ENCODE assay signal across 16 cellular contexts in genomic region chr17:40529991-40530390, GRCh38. TPM values are rescaled to one million over a fixed set of nuclear protein-coding genes. Genes with fewer than 3 reads are reported as not detected.
A peak's percentile ranks its signal among the peaks of the same experiment; 100 is the strongest.
DNase-seq lines count a peak whose midpoint lies in the region; ATAC-seq, FAIRE-seq and TF ChIP-seq lines count a peak whose summit lies in the region.
"Had no signal": no experiment of that assay in that cellular context is flagged by ENCODE, and none has a peak within 500 bp of the region (broad histone marks: within the 10 kb centered on the region; RNA-seq: fewer than 3 reads in every experiment).

No MANE protein-coding gene starts in this region.

- no peak for DNase-seq in activated naive CD4-positive, alpha-beta T cell treated with anti-CD3 and anti-CD28 coated beads, Interleukin-2, amount 50 U/mL, for 72 hours (ENCODE audit: low spot score in 2 of 2)
- DNase-seq in activated naive CD4-positive, alpha-beta T cell treated with Interleukin-2 at 50 U/mL for 16 hours, result no peak
- DNase-seq in activated CD4-positive, alpha-beta memory T cell treated with anti-CD3 and anti-CD28 coated beads, Interleukin-2, amount 10 ng/mL, durations not matched to agents 7 days and 5 days, result no peak
- DNase-seq in endodermal cell, result peak; percentile 15
- DNase-seq in thyroid gland, result no peak
- DNase-seq in D721Med (ENCODE audit: insufficient read length, low spot score), result no peak
- DNase-seq: colonic mucosa, NCI-H187, NCI-H446 treated with DMSO at 0.1 percent for 48 hours, T1000 had no signal

- H3K9me3 ChIP-seq in endodermal cell (ENCODE audit: control insufficient read depth, low read length) (peaks cover 8% of the 10 kb centered on the region), thyroid gland (no peaks in the 10 kb centered on the region)
- H3K9me3 ChIP-seq: colonic mucosa had no signal

- H3K27ac ChIP-seq in endodermal cell (ENCODE audit: low read depth, low read length) (no peak overlapping the region), thyroid gland (peak overlapping the region; percentile 75 to 99 (median 94))
- H3K27ac ChIP-seq: colonic mucosa, gastroesophageal sphincter, right atrium auricular region had no signal

- peaks cover 74% of the 10 kb centered on the region for H3K4me1 Mint-ChIP-seq in activated CD4-positive, alpha-beta memory T cell treated with anti-CD3 and anti-CD28 coated beads, Interleukin-2, amount 10 ng/mL, durations not matched to agents 7 days and 5 days
- H3K4me1 Mint-ChIP-seq in endodermal cell, result peaks cover 5% of the 10 kb centered on the region

- no peak for ATAC-seq in activated naive CD4-positive, alpha-beta T cell treated with anti-CD3 and anti-CD28 coated beads, Interleukin-2, amount 50 U/mL, for 72 hours
- ATAC-seq in GM18858 (IDR thresholded peaks at IDR 0.05; ENCODE audit: unreplicated experiment) (no peak), GM19324 (IDR thresholded peaks at IDR 0.05; ENCODE audit: low FRiP score, unreplicated experiment) (no peak)
- ATAC-seq: gastroesophageal sphincter had no signal

- H3K4me3 Mint-ChIP-seq in activated CD4-positive, alpha-beta memory T cell treated with anti-CD3 and anti-CD28 coated beads, Interleukin-2, amount 10 ng/mL, durations not matched to agents 7 days and 5 days, result no peak overlapping the region
- no peak overlapping the region for H3K4me3 Mint-ChIP-seq in endodermal cell

- H3K4me1 ChIP-seq in endodermal cell (ENCODE audit: control insufficient read depth, insufficient read depth, low read length) (no peaks in the 10 kb centered on the region), thyroid gland (peaks cover 22 to 48% of the 10 kb centered on the region in 2 donors)

- POLR2A ChIA-PET in activated CD4-positive, alpha-beta memory T cell treated with anti-CD3 and anti-CD28 coated beads, Interleukin-2, amount 10 ng/mL, durations not matched to agents 7 days and 5 days (lab: Charles Lee), result interaction anchor here (1.5 to 10.0 kb wide), 6 partner anchors 9 to 112 kb away, joined by 4 to 118 read pairs (median 86); partner anchors contain the start of genes CCR7, IGFBP4 and TOP2A

- intact Hi-C loops in thyroid gland (cut with DNase I), result loop anchor here (5.0 kb wide), 2 partner anchors 53 to 88 kb away; partner anchors contain the start of gene IGFBP4

- peaks cover 9 to 43% of the 10 kb centered on the region in 2 donors for H3K36me3 Mint-ChIP-seq in activated naive CD4-positive, alpha-beta T cell treated with anti-CD3 and anti-CD28 coated beads, Interleukin-2, amount 50 U/mL, for 72 hours
- H3K36me3 Mint-ChIP-seq in activated CD4-positive, alpha-beta memory T cell treated with anti-CD3 and anti-CD28 coated beads, Interleukin-2, amount 10 ng/mL, durations not matched to agents 7 days and 5 days (ENCODE audit: low read depth), result peaks cover 33% of the 10 kb centered on the region
- H3K36me3 Mint-ChIP-seq in endodermal cell (ENCODE audit: low read depth), result no peaks in the 10 kb centered on the region

- H3K36me3 ChIP-seq in endodermal cell (ENCODE audit: control insufficient read depth, insufficient read depth, low read length) (no peaks in the 10 kb centered on the region), thyroid gland (no peaks in the 10 kb centered on the region)
- H3K36me3 ChIP-seq: colonic mucosa, gastroesophageal sphincter, right atrium auricular region had no signal

- 93 to 95% methylated on average over 2 of the region's 2 CpGs for WGBS in endodermal cell (ENCODE audit: insufficient coverage in 1 of 2, insufficient read length in 1 of 2), 2 experiments
- WGBS in thyroid gland, 2 donors, result 96 to 100% methylated on average over 2 of the region's 2 CpGs

- H3K27ac Mint-ChIP-seq in activated naive CD4-positive, alpha-beta T cell treated with anti-CD3 and anti-CD28 coated beads, Interleukin-2, amount 50 U/mL, for 72 hours, result peak overlapping the region; percentile 70 to 95
- peak overlapping the region; percentile 72 for H3K27ac Mint-ChIP-seq in activated CD4-positive, alpha-beta memory T cell treated with anti-CD3 and anti-CD28 coated beads, Interleukin-2, amount 10 ng/mL, durations not matched to agents 7 days and 5 days
- no peak overlapping the region for H3K27ac Mint-ChIP-seq in endodermal cell

- peaks cover 3% of the 10 kb centered on the region for H3K27me3 Mint-ChIP-seq in activated CD4-positive, alpha-beta memory T cell treated with anti-CD3 and anti-CD28 coated beads, Interleukin-2, amount 10 ng/mL, durations not matched to agents 7 days and 5 days
- H3K27me3 Mint-ChIP-seq in endodermal cell (ENCODE audit: insufficient read depth), result peaks cover 5% of the 10 kb centered on the region

- no peak overlapping the region for H3K9ac ChIP-seq in endodermal cell (ENCODE audit: extremely low read depth, low read length, poor library complexity, severe bottlenecking)

- peaks cover 7 to 9% of the 10 kb centered on the region in 2 donors for H3K9me3 Mint-ChIP-seq in activated naive CD4-positive, alpha-beta T cell treated with anti-CD3 and anti-CD28 coated beads, Interleukin-2, amount 50 U/mL, for 72 hours
- H3K9me3 Mint-ChIP-seq in activated CD4-positive, alpha-beta memory T cell treated with anti-CD3 and anti-CD28 coated beads, Interleukin-2, amount 10 ng/mL, durations not matched to agents 7 days and 5 days, result peaks cover 11% of the 10 kb centered on the region
- peaks cover 8% of the 10 kb centered on the region for H3K9me3 Mint-ChIP-seq in endodermal cell

- H3K4me3 ChIP-seq in endodermal cell (ENCODE audit: low read length) (no peak overlapping the region), thyroid gland (replicated peaks in 1 of 3) (no peak overlapping the region)
- H3K4me3 ChIP-seq: colonic mucosa, gastroesophageal sphincter, right atrium auricular region had no signal

- TF ChIP-seq POLR2A in thyroid gland (IDR thresholded peaks at IDR 0.05), result no peak

- TF ChIP-seq CTCF in endodermal cell (conservative IDR thresholded peaks at IDR 0.05), result no peak
- TF ChIP-seq CTCF in thyroid gland (IDR thresholded peaks at IDR 0.05), result no peak
- no peak for TF ChIP-seq CTCF in D721Med (IDR thresholded peaks at IDR 0.05; ENCODE audit: insufficient read depth, missing control alignments)

- H3K27me3 ChIP-seq in endodermal cell (ENCODE audit: control insufficient read depth, insufficient read depth, low read length, poor library complexity, severe bottlenecking) (no peaks in the 10 kb centered on the region), thyroid gland (no peaks in the 10 kb centered on the region)
- H3K27me3 ChIP-seq: colonic mucosa, gastroesophageal sphincter, right atrium auricular region had no signal

- CTCF ChIA-PET in activated CD4-positive, alpha-beta memory T cell treated with anti-CD3 and anti-CD28 coated beads, Interleukin-2, amount 10 ng/mL, durations not matched to agents 7 days and 5 days (lab: Charles Lee), result interaction anchor here (0.7 to 1.2 kb wide), 5 partner anchors 13 to 137 kb away, joined by 3 to 4 read pairs (median 3); no protein-coding TSS in a partner anchor

- FAIRE-seq in D721Med (lab: Jason Lieb, UNC), result no peak
- FAIRE-seq: endothelial cell of umbilical vein had no signal

RNA-seq across cellular contexts. Expression of gene TNS4, which starts 28.6 kb away (rescaled TPM):
- 10 to 100 TPM in 1 of 2 donors, 1 to 10 TPM in 1; 1.7 to 11.6 TPM for total RNA-seq in activated naive CD4-positive, alpha-beta T cell treated with anti-CD3 and anti-CD28 coated beads, Interleukin-2, amount 50 U/mL, for 72 hours
- total RNA-seq in activated CD4-positive, alpha-beta memory T cell treated with anti-CD3 and anti-CD28 coated beads, Interleukin-2, amount 10 ng/mL, durations not matched to agents 7 days and 5 days, result 10 to 100 TPM in 1 of 2 experiments, 1 to 10 TPM in 1; 9.5 to 12.7 TPM
- total RNA-seq in endodermal cell, result 1 to 10 TPM in 1 of 2 donors, under 1 TPM in 1; 0.89 to 2.5 TPM
- 0.07 TPM for polyA plus RNA-seq in endodermal cell (2013, experiment 1 of 2)
- polyA plus RNA-seq in endodermal cell (2013, experiment 2 of 2), result not detected
- 10 to 100 TPM in 2 of 4 donors, 1 to 10 TPM in 2; 5.4 to 24.7 (median 16.2) TPM for total RNA-seq in thyroid gland
- total RNA-seq: endothelial cell of umbilical vein, right atrium auricular region, SK-MEL-5 had no signal
- polyA plus RNA-seq: endothelial cell of umbilical vein had no signal

RNA-seq across cellular contexts. Expression of gene CCR7, which starts 35.3 kb away (rescaled TPM):
- total RNA-seq in activated naive CD4-positive, alpha-beta T cell treated with anti-CD3 and anti-CD28 coated beads, Interleukin-2, amount 50 U/mL, for 72 hours, result 100 to 1,000 TPM; 287 to 301 TPM
- 10 to 100 TPM; 43.3 to 44.6 TPM for total RNA-seq in activated CD4-positive, alpha-beta memory T cell treated with anti-CD3 and anti-CD28 coated beads, Interleukin-2, amount 10 ng/mL, durations not matched to agents 7 days and 5 days
- total RNA-seq in endodermal cell, result under 1 TPM in 1 of 2 donors, not detected in 1; 0.53 TPM
- polyA plus RNA-seq in endodermal cell (2013, experiment 1 of 2), result 0.21 TPM
- not detected for polyA plus RNA-seq in endodermal cell (2013, experiment 2 of 2)
- 1 to 10 TPM in 1 of 4 donors, under 1 TPM in 2, not detected in 1; 0.27 to 1.6 (median 0.93) TPM for total RNA-seq in thyroid gland
- total RNA-seq: endothelial cell of umbilical vein, SK-MEL-5 had no signal

Comparison
In these comparisons a context has a peak if more than half of its experiments do, and no peak if none do; other contexts are left out.
1. RNA of gene CCR7, which starts 35.3 kb away (total RNA-seq): 287 to 301 TPM in activated naive CD4-positive, alpha-beta T cell treated with anti-CD3 and anti-CD28 coated beads, Interleukin-2, amount 50 U/mL, for 72 hours and 43.3 to 44.6 TPM in activated CD4-positive, alpha-beta memory T cell treated with anti-CD3 and anti-CD28 coated beads, Interleukin-2, amount 10 ng/mL, durations not matched to agents 7 days and 5 days; 0.27 to 1.6 TPM in thyroid gland and 0.53 TPM in endodermal cell; every median in the first group is over 10 times any median in the second.